In the genomic region with DNA sequence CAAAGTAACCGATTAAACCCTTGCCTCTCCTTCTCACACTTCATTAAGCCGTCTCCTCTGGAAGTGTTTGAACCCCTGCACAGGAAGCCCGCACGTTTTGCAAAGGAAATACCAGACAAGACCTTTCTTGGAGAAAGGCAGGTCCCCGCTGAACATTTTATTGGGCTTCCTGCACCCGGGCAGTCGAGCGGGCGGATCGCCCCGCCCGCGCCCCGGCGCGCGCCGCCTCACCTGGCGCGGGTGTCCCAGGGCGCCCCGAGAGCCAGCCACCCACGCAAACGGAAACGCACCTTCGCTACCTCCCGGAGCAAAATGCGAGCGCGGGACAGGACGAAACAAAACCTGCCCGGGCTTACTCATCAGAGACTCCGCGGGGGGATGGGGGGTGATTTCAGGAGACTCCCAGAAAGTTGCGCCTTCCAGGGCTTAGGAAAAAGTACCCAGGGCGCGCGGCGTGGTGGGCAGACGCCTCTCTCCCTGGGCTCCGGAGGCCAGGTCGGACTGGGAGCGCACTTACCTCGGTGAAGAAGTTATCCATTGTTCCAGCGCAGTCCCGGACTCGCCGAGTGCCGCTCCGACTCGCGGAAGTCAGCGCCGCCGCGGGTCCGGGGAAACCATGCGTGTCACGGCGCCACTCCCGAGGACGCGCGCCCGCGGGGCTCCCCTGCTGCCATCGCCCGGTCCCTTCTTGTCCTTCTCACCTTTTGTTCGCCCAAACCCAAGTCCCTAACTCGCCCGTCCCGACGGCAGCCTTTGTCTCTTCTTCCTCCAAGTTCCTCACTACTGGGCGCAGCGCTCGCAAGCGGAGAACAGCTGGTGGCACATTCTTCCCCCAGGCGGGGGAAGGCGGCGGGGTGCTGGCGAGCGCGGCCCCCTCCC, we compare ENCODE assay signal across 8 cellular contexts. TPM values are rescaled to one million over a fixed set of nuclear protein-coding genes. Genes with fewer than 3 reads are reported as not detected.
DNase-seq lines count a peak whose midpoint lies in the region; TF ChIP-seq lines count a peak whose summit lies in the region.

No MANE protein-coding gene starts in this region.

- H3K36me3 ChIP-seq in endodermal cell (ENCODE audit: control insufficient read depth, insufficient read depth, low read length) (peaks cover 14% of the 10 kb centered on the region), mesodermal cell (ENCODE audit: control insufficient read depth, insufficient read depth, low read length) (peaks cover 29% of the 10 kb centered on the region), testis (ENCODE audit: low read depth, missing control alignments) (no peaks in the 10 kb centered on the region)

- no peaks in the 10 kb centered on the region for H3K9me3 ChIP-seq in endodermal cell (ENCODE audit: control insufficient read depth, low read length)
- H3K9me3 ChIP-seq in mesodermal cell (ENCODE audit: control insufficient read depth, low read length), result no peaks in the 10 kb centered on the region
- no peaks in the 10 kb centered on the region for H3K9me3 ChIP-seq in testis

- H3K4me3 Mint-ChIP-seq in endodermal cell, result peak overlapping the region; percentile 94

- H3K4me1 ChIP-seq in endodermal cell (ENCODE audit: control insufficient read depth, insufficient read depth, low read length) (peaks cover 4% of the 10 kb centered on the region), mesodermal cell (ENCODE audit: control insufficient read depth, insufficient read depth, low read length, poor library complexity, severe bottlenecking) (peaks cover 14% of the 10 kb centered on the region), testis (peaks cover 28% of the 10 kb centered on the region)

- H3K27me3 ChIP-seq in endodermal cell (ENCODE audit: control insufficient read depth, insufficient read depth, low read length, poor library complexity, severe bottlenecking) (peaks cover 15% of the 10 kb centered on the region), testis (no peaks in the 10 kb centered on the region)

- TF ChIP-seq CTCF in GM20000 (IDR thresholded peaks at IDR 0.05; ENCODE audit: extremely low read depth, missing control alignments), result no peak
- TF ChIP-seq CTCF in endodermal cell (conservative IDR thresholded peaks at IDR 0.05), result no peak
- TF ChIP-seq CTCF in testis (IDR thresholded peaks at IDR 0.05), result no peak

- peak overlapping the region; percentile 94 for H3K27ac Mint-ChIP-seq in endodermal cell

- 0% methylated on average over 40 to 83 of the region's 83 CpGs for WGBS in endodermal cell (ENCODE audit: insufficient coverage in 1 of 2, insufficient read length in 1 of 2), 2 experiments
- 0% methylated on average over 68 to 76 of the region's 83 CpGs for WGBS in mesodermal cell (ENCODE audit: insufficient coverage in 2 of 2), 2 experiments
- 0 to 2% methylated on average over 32 to 70 of the region's 83 CpGs for WGBS in testis, 2 donors

- no peaks in the 10 kb centered on the region for H3K9me3 Mint-ChIP-seq in endodermal cell

- H3K4me1 Mint-ChIP-seq in endodermal cell, result peaks cover 58% of the 10 kb centered on the region

- peak; percentile 59 for DNase-seq in D341Med (ENCODE audit: low spot score)
- DNase-seq in GM20000 (ENCODE audit: low spot score), result peak; percentile 42
- DNase-seq in HS-27A (ENCODE audit: low read depth), result peak; percentile 51
- DNase-seq in T1000 (lab: John Stamatoyannopoulos, UW), result peak; percentile 55
- peak; percentile 90 for DNase-seq in endodermal cell
- peak; percentile 46 for DNase-seq in testis
- no peak for DNase-seq in hippocampal formation (lab: John Stamatoyannopoulos, UW)

- H3K9ac ChIP-seq in endodermal cell (ENCODE audit: extremely low read depth, low read length, poor library complexity, severe bottlenecking), result peak overlapping the region; percentile 90

- peaks cover 39% of the 10 kb centered on the region for H3K27me3 Mint-ChIP-seq in endodermal cell (ENCODE audit: insufficient read depth)

- H3K27ac ChIP-seq in endodermal cell (ENCODE audit: low read depth, low read length) (peak overlapping the region; percentile 48), mesodermal cell (ENCODE audit: low read depth, low read length, severe bottlenecking) (peak overlapping the region; percentile 80), testis (peak overlapping the region; percentile 68 to 79)

- peaks cover 10% of the 10 kb centered on the region for H3K36me3 Mint-ChIP-seq in endodermal cell (ENCODE audit: low read depth)

- H3K4me3 ChIP-seq in endodermal cell (ENCODE audit: low read length), result peak overlapping the region; percentile 90
- H3K4me3 ChIP-seq in mesodermal cell (ENCODE audit: extremely low read depth, insufficient read depth, low read length, poor library complexity, severe bottlenecking), result peak overlapping the region; percentile 96
- H3K4me3 ChIP-seq in testis, result peak overlapping the region; percentile 81 to 99

- no peak for TF ChIP-seq POLR2A in testis (IDR thresholded peaks at IDR 0.05)

- intact Hi-C loops in testis (cut with DNase I; ENCODE audit: low total_unique reads), result loop anchor here (10.0 kb wide), 2 partner anchors 131 to 249 kb away; no protein-coding TSS in a partner anchor

RNA-seq across cellular contexts. Expression of a gene that starts 0.6 kb away (rescaled TPM):
- total RNA-seq in endodermal cell (10 to 100 TPM; 40.0 to 89.2 TPM), testis (100 to 1,000 TPM in 1 of 2 donors, 10 to 100 TPM in 1; 99.8 to 102 TPM)
- polyA plus RNA-seq in endodermal cell (2013, experiment 1 of 2), result 50.6 TPM
- 51.3 TPM for polyA plus RNA-seq in endodermal cell (2013, experiment 2 of 2)
- 86.3 TPM for polyA plus RNA-seq in mesodermal cell (2013, experiment 1 of 2)
- polyA plus RNA-seq in mesodermal cell (2013, experiment 2 of 2), result 80.2 TPM
- 37.8 TPM for polyA plus RNA-seq in testis (ENCODE audit: insufficient read depth, low read depth, low replicate concordance)

Comparison
In these comparisons a context has a peak if more than half of its experiments do, and no peak if none do; other contexts are left out.
1. DNase-seq: peak in D341Med (single experiment), GM20000 (single experiment), HS-27A (single experiment), T1000 (single experiment), endodermal cell (single experiment) and testis (single experiment); none in hippocampal formation (0 of 2).
2. Peak in every context shown above with its lines, with median percentiles within 50 percentile points of each other: H3K27ac ChIP-seq and H3K4me3 ChIP-seq.